In the genomic region with DNA sequence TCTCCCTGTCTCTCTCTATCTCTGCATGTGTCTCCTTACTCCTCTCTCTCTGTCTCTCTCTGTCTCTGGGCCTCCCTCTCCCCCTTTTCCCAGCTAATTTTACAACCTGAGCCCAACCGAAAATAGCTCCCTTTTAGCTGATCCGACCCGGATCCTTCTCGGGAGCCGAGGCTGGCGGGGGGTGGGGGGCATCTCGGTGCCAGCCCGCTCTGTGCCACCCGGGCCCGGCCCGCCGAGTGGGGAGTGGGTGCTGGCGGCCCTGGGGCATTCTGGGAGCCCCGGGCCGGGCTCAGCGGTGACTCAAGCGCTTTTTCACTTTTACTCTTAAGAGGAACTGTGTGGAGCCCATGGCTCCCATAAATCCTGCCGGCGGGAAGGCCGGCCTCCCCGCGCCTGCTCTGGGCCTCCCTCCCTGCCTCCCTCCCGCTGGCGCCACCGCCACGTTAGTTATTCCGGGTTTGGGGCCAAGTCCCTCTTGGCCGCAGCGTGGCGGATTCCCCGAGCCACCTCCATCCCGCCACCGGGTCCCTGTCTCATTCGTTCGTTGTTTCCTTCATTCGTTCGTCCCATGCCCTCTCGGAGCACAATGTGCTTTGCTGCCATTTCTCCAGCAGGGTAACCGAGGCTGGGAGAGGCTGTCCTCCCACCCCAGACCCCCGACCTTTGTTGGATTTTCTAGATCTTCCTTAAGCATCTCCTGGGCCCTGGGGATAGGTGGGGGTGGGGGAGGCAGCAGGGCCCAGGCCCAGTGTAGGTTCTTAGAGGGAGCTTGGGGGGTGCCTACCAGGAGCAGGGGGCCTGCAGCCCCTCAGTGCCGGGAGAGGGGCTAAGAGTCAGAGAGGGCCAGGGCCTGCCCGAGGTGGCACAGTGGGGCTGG, we compare ENCODE assay signal across 8 cellular contexts. TPM values are rescaled to one million over a fixed set of nuclear protein-coding genes. Genes with fewer than 3 reads are reported as not detected.
DNase-seq lines count a peak whose midpoint lies in the region; ATAC-seq, FAIRE-seq and TF ChIP-seq lines count a peak whose summit lies in the region.

No MANE protein-coding gene starts in this region.

- BruUV-seq in Calu3 (replicated peaks; lab: Mats Ljungman, UMichigan) = no TSS peak

- no peaks in the 10 kb centered on the region for H3K36me3 ChIP-seq in ectodermal cell (ENCODE audit: control insufficient read depth, insufficient read depth, low read length)

- no peak overlapping the region for H3K27ac ChIP-seq in ectodermal cell (ENCODE audit: insufficient read depth, low read depth, low read length, poor library complexity, severe bottlenecking)

- WGBS in ectodermal cell, 2 experiments = 3% methylated on average over 42 of the region's 42 CpGs

- peaks cover 18% of the 10 kb centered on the region for H3K4me1 ChIP-seq in ectodermal cell (ENCODE audit: control insufficient read depth, insufficient read depth, low read length)

- CTCF ChIA-PET in Calu3 (lab: Charles Lee) = no interaction called here

- TF ChIP-seq CTCF in Calu3 (IDR thresholded peaks at IDR 0.05; ENCODE audit: unreplicated experiment) = no peak

- no peak for ATAC-seq in HG03159 (IDR thresholded peaks at IDR 0.05; ENCODE audit: unreplicated experiment)

- no peak for DNase-seq in Calu3
- DNase-seq in MV-4-11 (lab: John Stamatoyannopoulos, UW) = peak; percentile 78
- DNase-seq in midbrain (lab: John Stamatoyannopoulos, UW) = peak; percentile 63
- peak; percentile 48 for DNase-seq in urothelium cell line (ENCODE audit: low spot score)
- no peak for DNase-seq in stimulated activated CD4-positive, alpha-beta T cell treated with anti-CD3 and anti-CD28 coated beads, Interleukin-4, amount 100 ng/mL, for 4 hours
- no peak for DNase-seq in SHP77 (lab: John Stamatoyannopoulos, UW)

- H3K27me3 ChIP-seq in ectodermal cell (ENCODE audit: control insufficient read depth, insufficient read depth, low read length, poor library complexity, severe bottlenecking) = peaks cover 82% of the 10 kb centered on the region

- H3K4me1 Mint-ChIP-seq in Calu3 (ENCODE audit: low read depth, unreplicated experiment) = peaks cover 20% of the 10 kb centered on the region

- no peaks in the 10 kb centered on the region for H3K9me3 Mint-ChIP-seq in Calu3 (ENCODE audit: low read depth, unreplicated experiment)

- no peaks in the 10 kb centered on the region for H3K9me3 ChIP-seq in ectodermal cell (ENCODE audit: control insufficient read depth, low read length)

- H3K27ac Mint-ChIP-seq in Calu3 (ENCODE audit: unreplicated experiment) = peak overlapping the region; percentile 7

- peaks cover 27% of the 10 kb centered on the region for H3K36me3 Mint-ChIP-seq in Calu3 (ENCODE audit: insufficient read depth, unreplicated experiment)

- no peaks in the 10 kb centered on the region for H3K27me3 Mint-ChIP-seq in Calu3 (ENCODE audit: unreplicated experiment)

- H3K4me3 Mint-ChIP-seq in Calu3 (ENCODE audit: low read depth, unreplicated experiment) = peak overlapping the region; percentile 14

- intact Hi-C loops in Calu3 (cut with micrococcal nuclease; ENCODE audit: unreplicated experiment) = no loop called here

- peak overlapping the region; percentile 10 for H3K4me3 ChIP-seq in ectodermal cell (ENCODE audit: insufficient read depth, low read depth, low read length)

- no peak for FAIRE-seq in urothelium cell line (lab: Jason Lieb, UNC)

RNA-seq across cellular contexts. Expression of a gene that starts 3.2 kb away (rescaled TPM):
- 56.3 and 60.5 TPM in 2 replicates for total RNA-seq in Calu3 (2022)
- 3.6 TPM for polyA plus RNA-seq in ectodermal cell (2013, experiment 1 of 4)
- 5.5 TPM for polyA plus RNA-seq in ectodermal cell (2013, experiment 2 of 4)
- 3.1 TPM for polyA plus RNA-seq in ectodermal cell (2013, experiment 3 of 4)
- 2.4 TPM for polyA plus RNA-seq in ectodermal cell (2013, experiment 4 of 4)

Comparison
In these comparisons a context has a peak if more than half of its experiments do, and no peak if none do; other contexts are left out.
1. DNase-seq: peak in MV-4-11 (single experiment), midbrain (single experiment) and urothelium cell line (single experiment); none in Calu3 (single experiment), stimulated activated CD4-positive, alpha-beta T cell treated with anti-CD3 and anti-CD28 coated beads, Interleukin-4, amount 100 ng/mL, for 4 hours (0 of 2) and SHP77 (0 of 2).